In genomic region chr16:86432691-86433090, GRCh38 we compare ENCODE assay signal across 26 cellular contexts.
A peak's percentile ranks its signal among the peaks of the same experiment; 100 is the strongest.
DNase-seq lines count a peak whose midpoint lies in the region; TF ChIP-seq lines count a peak whose summit lies in the region.
"Had no signal": no experiment of that assay in that cellular context is flagged by ENCODE, and none has a peak within 500 bp of the region (broad histone marks: within the 10 kb centered on the region; RNA-seq: fewer than 3 reads in every experiment).

No MANE protein-coding gene starts in this region.

- H3K4me3 Mint-ChIP-seq in activated T-cell treated with anti-CD3 and anti-CD28 coated beads, Interleukin-2, amount 50 U/mL, for 24 hours, result no peak overlapping the region
- H3K4me3 Mint-ChIP-seq: activated CD4-positive, alpha-beta T cell treated with anti-CD3 and anti-CD28 coated beads, Interleukin-2, amount 10 ng/mL, durations not matched to agents 7 days and 5 days; activated naive CD8-positive, alpha-beta T cell treated with anti-CD3 and anti-CD28 coated beads, Interleukin-2, amount 50 U/mL, for 24 hours; activated T-cell treated with anti-CD3 and anti-CD28 coated beads, Interleukin-2, amount 50 U/mL, for 4 hours; brain; natural killer cell treated with Interleukin-12 subunit alpha and Interleukin-12 subunit beta and Interleukin-15 and Interleukin-18, amount 100 ng/mL, for 72 hours had no signal

- no peak for TF ChIP-seq POLR2A in vagina (IDR thresholded peaks at IDR 0.05)

- no peaks in the 10 kb centered on the region for H3K9me3 Mint-ChIP-seq in activated T-cell treated with anti-CD3 and anti-CD28 coated beads, Interleukin-2, amount 50 U/mL, for 24 hours
- H3K9me3 Mint-ChIP-seq: activated CD4-positive, alpha-beta T cell treated with anti-CD3 and anti-CD28 coated beads, Interleukin-2, amount 10 ng/mL, durations not matched to agents 7 days and 5 days; activated naive CD8-positive, alpha-beta T cell treated with anti-CD3 and anti-CD28 coated beads, Interleukin-2, amount 50 U/mL, for 24 hours; activated T-cell treated with anti-CD3 and anti-CD28 coated beads, Interleukin-2, amount 50 U/mL, for 4 hours; natural killer cell treated with Interleukin-12 subunit alpha and Interleukin-12 subunit beta and Interleukin-15 and Interleukin-18, amount 100 ng/mL, for 72 hours had no signal

- H3K27me3 ChIP-seq in muscle layer of duodenum (ENCODE audit: low read depth, low read length) (no peaks in the 10 kb centered on the region), vagina (no peaks in the 10 kb centered on the region)
- H3K27me3 ChIP-seq: right atrium auricular region, upper lobe of right lung had no signal

- no peak overlapping the region for H3K27ac Mint-ChIP-seq in activated T-cell treated with anti-CD3 and anti-CD28 coated beads, Interleukin-2, amount 50 U/mL, for 24 hours
- H3K27ac Mint-ChIP-seq: activated CD4-positive, alpha-beta T cell treated with anti-CD3 and anti-CD28 coated beads, Interleukin-2, amount 10 ng/mL, durations not matched to agents 7 days and 5 days; activated naive CD8-positive, alpha-beta T cell treated with anti-CD3 and anti-CD28 coated beads, Interleukin-2, amount 50 U/mL, for 24 hours; natural killer cell treated with Interleukin-12 subunit alpha and Interleukin-12 subunit beta and Interleukin-15 and Interleukin-18, amount 100 ng/mL, for 72 hours had no signal

- H3K4me1 Mint-ChIP-seq in activated T-cell treated with anti-CD3 and anti-CD28 coated beads, Interleukin-2, amount 50 U/mL, for 24 hours (ENCODE audit: low read depth), result no peaks in the 10 kb centered on the region
- H3K4me1 Mint-ChIP-seq: activated CD4-positive, alpha-beta T cell treated with anti-CD3 and anti-CD28 coated beads, Interleukin-2, amount 10 ng/mL, durations not matched to agents 7 days and 5 days; activated naive CD8-positive, alpha-beta T cell treated with anti-CD3 and anti-CD28 coated beads, Interleukin-2, amount 50 U/mL, for 24 hours had no signal

- H3K27ac ChIP-seq in muscle layer of duodenum (ENCODE audit: low read length) (peak overlapping the region; percentile 49), vagina (peak overlapping the region; percentile 29)
- H3K27ac ChIP-seq: left ventricle myocardium inferior, right atrium auricular region, upper lobe of right lung, VCaP had no signal

- TF ChIP-seq CTCF in fibroblast of the aortic adventitia (IDR thresholded peaks at IDR 0.05; ENCODE audit: insufficient read depth, low read length), result no peak
- no peak for TF ChIP-seq CTCF in vagina (IDR thresholded peaks at IDR 0.05)

- DNase-seq in astrocyte of the hippocampus (ENCODE audit: low read depth, low spot score) (peak; percentile 50), fibroblast of the aortic adventitia (ENCODE audit: low read depth) (peak; percentile 32), vagina (ENCODE audit: extremely low spot score in 2 of 2) (no peak), NCI-H2081 (lab: John Stamatoyannopoulos, UW) (no peak), mesenteric fat pad (ENCODE audit: low spot score) (no peak)
- no peak for DNase-seq in activated T-cell treated with anti-CD3 and anti-CD28 coated beads, Interleukin-2, amount 50 U/mL, for 24 hours
- DNase-seq: activated CD4-positive, alpha-beta T cell treated with anti-CD3 and anti-CD28 coated beads, Interleukin-2, amount 10 ng/mL, durations not matched to agents 7 days and 5 days; activated naive CD8-positive, alpha-beta T cell treated with anti-CD3 and anti-CD28 coated beads, Interleukin-2, amount 50 U/mL, for 24 hours; activated T-cell treated with anti-CD3 and anti-CD28 coated beads, Interleukin-2, amount 50 U/mL, for 4 hours; C1 segment of cervical spinal cord; cerebellar nuclear complex; COR-L47; GDM1; left ventricle myocardium inferior; NCI-H187; NCI-H2171 treated with DMSO at 0.1 percent for 48 hours; NCI-H526; SK-N-SH; stimulated activated CD4-positive, alpha-beta T cell treated with anti-CD3 and anti-CD28 coated beads, Interleukin-12 subunit alpha, Interleukin-12 subunit beta, amount 100 ng/mL, for 4 hours; stimulated activated CD4-positive, alpha-beta T cell treated with anti-CD3 and anti-CD28 coated beads, Interleukin-4, amount 100 ng/mL, for 1 hour; upper lobe of right lung had no signal

- intact Hi-C loops in vagina (cut with DNase I), result no loop called here

- no peaks in the 10 kb centered on the region for H3K36me3 Mint-ChIP-seq in activated T-cell treated with anti-CD3 and anti-CD28 coated beads, Interleukin-2, amount 50 U/mL, for 24 hours (ENCODE audit: low read depth)
- H3K36me3 Mint-ChIP-seq: brain; natural killer cell treated with Interleukin-12 subunit alpha and Interleukin-12 subunit beta and Interleukin-15 and Interleukin-18, amount 100 ng/mL, for 72 hours had no signal

- peaks cover 9 to 37% of the 10 kb centered on the region in 2 donors for H3K4me1 ChIP-seq in muscle layer of duodenum (ENCODE audit: control insufficient read depth in 1 of 2, insufficient read depth in 2 of 2, low read length in 2 of 2)
- H3K4me1 ChIP-seq in vagina, result peaks cover 20% of the 10 kb centered on the region
- H3K4me1 ChIP-seq: left ventricle myocardium inferior, right atrium auricular region, upper lobe of right lung had no signal

- peaks cover 3% of the 10 kb centered on the region for H3K27me3 Mint-ChIP-seq in activated T-cell treated with anti-CD3 and anti-CD28 coated beads, Interleukin-2, amount 50 U/mL, for 24 hours
- H3K27me3 Mint-ChIP-seq: activated CD4-positive, alpha-beta T cell treated with anti-CD3 and anti-CD28 coated beads, Interleukin-2, amount 10 ng/mL, durations not matched to agents 7 days and 5 days had no signal

- H3K4me3 ChIP-seq in fibroblast of the aortic adventitia (ENCODE audit: low read depth, low read length) (no peak overlapping the region), muscle layer of duodenum (ENCODE audit: low read depth in 1 of 2, low read length in 2 of 2) (no peak overlapping the region), vagina (no peak overlapping the region)
- H3K4me3 ChIP-seq: left ventricle myocardium inferior, right atrium auricular region, upper lobe of right lung had no signal

- H3K36me3 ChIP-seq in muscle layer of duodenum (ENCODE audit: control insufficient read depth in 1 of 2, insufficient read depth in 2 of 2, low read length in 2 of 2) (no peaks in the 10 kb centered on the region), vagina (no peaks in the 10 kb centered on the region)
- H3K36me3 ChIP-seq: left ventricle myocardium inferior, right atrium auricular region, upper lobe of right lung had no signal

- no peaks in the 10 kb centered on the region for H3K9me3 ChIP-seq in muscle layer of duodenum (ENCODE audit: control insufficient read depth in 1 of 2, low read length in 2 of 2)
- no peaks in the 10 kb centered on the region for H3K9me3 ChIP-seq in vagina
- H3K9me3 ChIP-seq: left ventricle myocardium inferior, right atrium auricular region, SK-N-SH, upper lobe of right lung had no signal

Comparison
In these comparisons a context has a peak if more than half of its experiments do, and no peak if none do; other contexts are left out.
1. DNase-seq: peak in astrocyte of the hippocampus (single experiment) and fibroblast of the aortic adventitia (single experiment); none in vagina (0 of 2), NCI-H2081 (0 of 2), mesenteric fat pad (single experiment) and activated T-cell treated with anti-CD3 and anti-CD28 coated beads, Interleukin-2, amount 50 U/mL, for 24 hours (single experiment).